In the genomic region with DNA sequence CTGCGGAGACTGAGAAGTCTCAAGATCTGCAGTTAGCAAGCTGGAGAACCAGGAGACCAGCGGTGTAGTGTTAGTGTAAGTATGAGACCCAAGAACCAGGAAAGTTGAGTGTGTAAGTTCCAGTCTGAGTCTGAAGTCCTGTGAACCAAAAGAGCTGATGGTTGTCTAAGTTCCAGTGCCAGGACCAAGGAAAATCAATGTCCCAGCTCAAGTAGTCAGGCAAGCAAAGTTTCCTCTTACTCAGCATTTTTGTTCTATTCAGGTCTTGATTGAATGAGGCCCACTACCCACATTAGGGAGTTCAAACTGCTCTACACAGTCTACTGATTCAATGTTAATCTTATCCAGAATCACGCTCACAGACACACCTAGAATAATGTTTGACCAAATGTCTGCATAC, we compare ENCODE assay signal across 1 cellular context.
TF ChIP-seq lines count a peak whose summit lies in the region.

No MANE protein-coding gene starts in this region.

TF ChIP-seq in K562, 482 proteins besides CTCF, POLR2A, EP300 and RAD21:
- TF ChIP-seq MTA1 (IDR thresholded peaks at IDR 0.05; ENCODE audit: borderline replicate concordance) (no peak), MAFK (IDR thresholded peaks at IDR 0.05; ENCODE audit: low read length) (peak; percentile 77), CHD1 (IDR thresholded peaks at IDR 0.05; ENCODE audit: low read length) (no peak), STAT5A (IDR thresholded peaks at IDR 0.05; ENCODE audit: borderline replicate concordance, low read length) (no peak), ZNF280B (CRISPR knock-in tag; IDR thresholded peaks at IDR 0.05) (no peak), ZNF316 (IDR thresholded peaks at IDR 0.05) (peak; percentile 93), BRD4 (IDR thresholded peaks at IDR 0.05) (no peak), ZFP36 (IDR thresholded peaks at IDR 0.05; ENCODE audit: low read depth, low read length, partially characterized antibody) (no peak), MAFG (tag; conservative IDR thresholded peaks at IDR 0.05) (peak; percentile 73), MAFF (IDR thresholded peaks at IDR 0.05; ENCODE audit: low read length) (peak; percentile 78), ZFP1 (CRISPR knock-in tag; IDR thresholded peaks at IDR 0.05) (no peak), C11orf30 (IDR thresholded peaks at IDR 0.05; ENCODE audit: low read depth) (peak; percentile 86)
- TF ChIP-seq, protein P1, sequence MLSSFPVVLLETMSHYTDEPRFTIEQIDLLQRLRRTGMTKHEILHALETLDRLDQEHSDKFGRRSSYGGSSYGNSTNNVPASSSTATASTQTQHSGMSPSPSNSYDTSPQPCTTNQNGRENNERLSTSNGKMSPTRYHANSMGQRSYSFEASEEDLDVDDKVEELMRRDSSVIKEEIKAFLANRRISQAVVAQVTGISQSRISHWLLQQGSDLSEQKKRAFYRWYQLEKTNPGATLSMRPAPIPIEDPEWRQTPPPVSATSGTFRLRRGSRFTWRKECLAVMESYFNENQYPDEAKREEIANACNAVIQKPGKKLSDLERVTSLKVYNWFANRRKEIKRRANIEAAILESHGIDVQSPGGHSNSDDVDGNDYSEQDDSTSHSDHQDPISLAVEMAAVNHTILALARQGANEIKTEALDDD (IDR thresholded peaks at IDR 0.05), result no peak
- TF ChIP-seq, protein P2, sequence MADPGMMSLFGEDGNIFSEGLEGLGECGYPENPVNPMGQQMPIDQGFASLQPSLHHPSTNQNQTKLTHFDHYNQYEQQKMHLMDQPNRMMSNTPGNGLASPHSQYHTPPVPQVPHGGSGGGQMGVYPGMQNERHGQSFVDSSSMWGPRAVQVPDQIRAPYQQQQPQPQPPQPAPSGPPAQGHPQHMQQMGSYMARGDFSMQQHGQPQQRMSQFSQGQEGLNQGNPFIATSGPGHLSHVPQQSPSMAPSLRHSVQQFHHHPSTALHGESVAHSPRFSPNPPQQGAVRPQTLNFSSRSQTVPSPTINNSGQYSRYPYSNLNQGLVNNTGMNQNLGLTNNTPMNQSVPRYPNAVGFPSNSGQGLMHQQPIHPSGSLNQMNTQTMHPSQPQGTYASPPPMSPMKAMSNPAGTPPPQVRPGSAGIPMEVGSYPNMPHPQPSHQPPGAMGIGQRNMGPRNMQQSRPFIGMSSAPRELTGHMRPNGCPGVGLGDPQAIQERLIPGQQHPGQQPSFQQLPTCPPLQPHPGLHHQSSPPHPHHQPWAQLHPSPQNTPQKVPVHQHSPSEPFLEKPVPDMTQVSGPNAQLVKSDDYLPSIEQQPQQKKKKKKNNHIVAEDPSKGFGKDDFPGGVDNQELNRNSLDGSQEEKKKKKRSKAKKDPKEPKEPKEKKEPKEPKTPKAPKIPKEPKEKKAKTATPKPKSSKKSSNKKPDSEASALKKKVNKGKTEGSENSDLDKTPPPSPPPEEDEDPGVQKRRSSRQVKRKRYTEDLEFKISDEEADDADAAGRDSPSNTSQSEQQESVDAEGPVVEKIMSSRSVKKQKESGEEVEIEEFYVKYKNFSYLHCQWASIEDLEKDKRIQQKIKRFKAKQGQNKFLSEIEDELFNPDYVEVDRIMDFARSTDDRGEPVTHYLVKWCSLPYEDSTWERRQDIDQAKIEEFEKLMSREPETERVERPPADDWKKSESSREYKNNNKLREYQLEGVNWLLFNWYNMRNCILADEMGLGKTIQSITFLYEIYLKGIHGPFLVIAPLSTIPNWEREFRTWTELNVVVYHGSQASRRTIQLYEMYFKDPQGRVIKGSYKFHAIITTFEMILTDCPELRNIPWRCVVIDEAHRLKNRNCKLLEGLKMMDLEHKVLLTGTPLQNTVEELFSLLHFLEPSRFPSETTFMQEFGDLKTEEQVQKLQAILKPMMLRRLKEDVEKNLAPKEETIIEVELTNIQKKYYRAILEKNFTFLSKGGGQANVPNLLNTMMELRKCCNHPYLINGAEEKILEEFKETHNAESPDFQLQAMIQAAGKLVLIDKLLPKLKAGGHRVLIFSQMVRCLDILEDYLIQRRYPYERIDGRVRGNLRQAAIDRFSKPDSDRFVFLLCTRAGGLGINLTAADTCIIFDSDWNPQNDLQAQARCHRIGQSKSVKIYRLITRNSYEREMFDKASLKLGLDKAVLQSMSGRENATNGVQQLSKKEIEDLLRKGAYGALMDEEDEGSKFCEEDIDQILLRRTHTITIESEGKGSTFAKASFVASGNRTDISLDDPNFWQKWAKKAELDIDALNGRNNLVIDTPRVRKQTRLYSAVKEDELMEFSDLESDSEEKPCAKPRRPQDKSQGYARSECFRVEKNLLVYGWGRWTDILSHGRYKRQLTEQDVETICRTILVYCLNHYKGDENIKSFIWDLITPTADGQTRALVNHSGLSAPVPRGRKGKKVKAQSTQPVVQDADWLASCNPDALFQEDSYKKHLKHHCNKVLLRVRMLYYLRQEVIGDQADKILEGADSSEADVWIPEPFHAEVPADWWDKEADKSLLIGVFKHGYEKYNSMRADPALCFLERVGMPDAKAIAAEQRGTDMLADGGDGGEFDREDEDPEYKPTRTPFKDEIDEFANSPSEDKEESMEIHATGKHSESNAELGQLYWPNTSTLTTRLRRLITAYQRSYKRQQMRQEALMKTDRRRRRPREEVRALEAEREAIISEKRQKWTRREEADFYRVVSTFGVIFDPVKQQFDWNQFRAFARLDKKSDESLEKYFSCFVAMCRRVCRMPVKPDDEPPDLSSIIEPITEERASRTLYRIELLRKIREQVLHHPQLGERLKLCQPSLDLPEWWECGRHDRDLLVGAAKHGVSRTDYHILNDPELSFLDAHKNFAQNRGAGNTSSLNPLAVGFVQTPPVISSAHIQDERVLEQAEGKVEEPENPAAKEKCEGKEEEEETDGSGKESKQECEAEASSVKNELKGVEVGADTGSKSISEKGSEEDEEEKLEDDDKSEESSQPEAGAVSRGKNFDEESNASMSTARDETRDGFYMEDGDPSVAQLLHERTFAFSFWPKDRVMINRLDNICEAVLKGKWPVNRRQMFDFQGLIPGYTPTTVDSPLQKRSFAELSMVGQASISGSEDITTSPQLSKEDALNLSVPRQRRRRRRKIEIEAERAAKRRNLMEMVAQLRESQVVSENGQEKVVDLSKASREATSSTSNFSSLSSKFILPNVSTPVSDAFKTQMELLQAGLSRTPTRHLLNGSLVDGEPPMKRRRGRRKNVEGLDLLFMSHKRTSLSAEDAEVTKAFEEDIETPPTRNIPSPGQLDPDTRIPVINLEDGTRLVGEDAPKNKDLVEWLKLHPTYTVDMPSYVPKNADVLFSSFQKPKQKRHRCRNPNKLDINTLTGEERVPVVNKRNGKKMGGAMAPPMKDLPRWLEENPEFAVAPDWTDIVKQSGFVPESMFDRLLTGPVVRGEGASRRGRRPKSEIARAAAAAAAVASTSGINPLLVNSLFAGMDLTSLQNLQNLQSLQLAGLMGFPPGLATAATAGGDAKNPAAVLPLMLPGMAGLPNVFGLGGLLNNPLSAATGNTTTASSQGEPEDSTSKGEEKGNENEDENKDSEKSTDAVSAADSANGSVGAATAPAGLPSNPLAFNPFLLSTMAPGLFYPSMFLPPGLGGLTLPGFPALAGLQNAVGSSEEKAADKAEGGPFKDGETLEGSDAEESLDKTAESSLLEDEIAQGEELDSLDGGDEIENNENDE (IDR thresholded peaks at IDR 0.05; ENCODE audit: low read depth, low read length), result no peak
- TF ChIP-seq, protein P3, sequence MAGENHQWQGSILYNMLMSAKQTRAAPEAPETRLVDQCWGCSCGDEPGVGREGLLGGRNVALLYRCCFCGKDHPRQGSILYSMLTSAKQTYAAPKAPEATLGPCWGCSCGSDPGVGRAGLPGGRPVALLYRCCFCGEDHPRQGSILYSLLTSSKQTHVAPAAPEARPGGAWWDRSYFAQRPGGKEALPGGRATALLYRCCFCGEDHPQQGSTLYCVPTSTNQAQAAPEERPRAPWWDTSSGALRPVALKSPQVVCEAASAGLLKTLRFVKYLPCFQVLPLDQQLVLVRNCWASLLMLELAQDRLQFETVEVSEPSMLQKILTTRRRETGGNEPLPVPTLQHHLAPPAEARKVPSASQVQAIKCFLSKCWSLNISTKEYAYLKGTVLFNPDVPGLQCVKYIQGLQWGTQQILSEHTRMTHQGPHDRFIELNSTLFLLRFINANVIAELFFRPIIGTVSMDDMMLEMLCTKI (IDR thresholded peaks at IDR 0.05; ENCODE audit: partially characterized antibody), result no peak
